ENCODE assay signal across 14 cellular contexts in the genomic region with DNA sequence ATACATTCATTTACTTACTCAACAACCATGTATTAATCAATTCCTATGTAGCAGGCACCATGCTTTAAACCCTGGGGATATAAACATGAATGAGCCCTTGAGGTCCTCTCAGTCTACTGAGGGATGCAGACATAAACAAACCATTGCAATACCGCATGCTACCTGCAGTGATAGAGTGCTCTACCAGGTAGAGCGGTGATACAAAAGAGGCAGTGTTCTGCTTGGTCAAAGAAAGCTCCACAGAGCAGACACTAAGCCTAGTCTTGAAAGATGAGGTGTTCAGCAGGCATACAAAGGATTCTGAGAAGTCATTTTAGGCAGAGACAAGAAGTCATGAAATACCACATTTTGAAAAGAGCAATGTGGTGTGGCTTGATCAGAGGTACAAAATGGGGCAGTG. TPM values are rescaled to one million over a fixed set of nuclear protein-coding genes. Genes with fewer than 3 reads are reported as not detected.
DNase-seq lines count a peak whose midpoint lies in the region; ATAC-seq and TF ChIP-seq lines count a peak whose summit lies in the region.
"Had no signal": no experiment of that assay in that cellular context is flagged by ENCODE, and none has a peak within 500 bp of the region (broad histone marks: within the 10 kb centered on the region; RNA-seq: fewer than 3 reads in every experiment).

No MANE protein-coding gene starts in this region.

- WGBS in heart left ventricle, 4 donors = 11 to 88% (median 60%) methylated on average over 2 of the region's 2 CpGs

- H3K4me1 ChIP-seq in heart left ventricle = no peaks in the 10 kb centered on the region
- H3K4me1 ChIP-seq in upper lobe of right lung = no peaks in the 10 kb centered on the region
- H3K4me1 ChIP-seq: BLaER1 treated with 17β-estradiol and CSF1 and Interleukin-3, amounts not matched to agents 10 nM and 100 nM had no signal

- H3K27me3 Mint-ChIP-seq in stimulated activated naive CD8-positive, alpha-beta T cell treated with anti-CD3 and anti-CD28 coated beads, Interleukin-15, amount 100 ng/mL, for 72 hours = no peaks in the 10 kb centered on the region
- H3K27me3 Mint-ChIP-seq in chondrocyte (ENCODE audit: low read depth) = no peaks in the 10 kb centered on the region

- H3K27ac ChIP-seq in heart left ventricle (no peak overlapping the region), upper lobe of right lung (no peak overlapping the region)
- H3K27ac ChIP-seq: BLaER1 treated with 17β-estradiol and CSF1 and Interleukin-3, amounts not matched to agents 10 nM and 100 nM; HL-60 had no signal

- H3K9me3 ChIP-seq in heart left ventricle (no peaks in the 10 kb centered on the region), upper lobe of right lung (no peaks in the 10 kb centered on the region)

- H3K27me3 ChIP-seq in heart left ventricle = peaks cover 0 to 6% (median 0%) of the 10 kb centered on the region in 9 donors
- H3K27me3 ChIP-seq in upper lobe of right lung = no peaks in the 10 kb centered on the region

- no peaks in the 10 kb centered on the region for H3K36me3 Mint-ChIP-seq in chondrocyte (ENCODE audit: low read depth)

- DNase-seq in stimulated activated naive CD8-positive, alpha-beta T cell treated with anti-CD3 and anti-CD28 coated beads, Interleukin-15, amount 100 ng/mL, for 72 hours = no peak
- DNase-seq in stimulated activated naive CD8-positive, alpha-beta T cell treated with anti-CD3 and anti-CD28 coated beads, Interleukin-15, Interleukin-2, amounts not matched to agents 100 U/mL and 50 U/mL, for 24 hours = no peak
- DNase-seq in SK-N-DZ (ENCODE audit: low spot score) (peak; percentile 9), heart left ventricle (no peak), chondrocyte (ENCODE audit: low spot score) (no peak), upper lobe of right lung (no peak), erythroblast (lab: John Stamatoyannopoulos, UW) (no peak)
- DNase-seq: activated CD4-positive, alpha-beta T cell treated with anti-CD3 and anti-CD28 coated beads, Interleukin-2, amount 50 U/mL, for 48 hours; kidney glomerular epithelial cell; NCI-H187; Right ventricle myocardium superior had no signal

- H3K36me3 ChIP-seq in heart left ventricle (no peaks in the 10 kb centered on the region), upper lobe of right lung (no peaks in the 10 kb centered on the region)
- H3K36me3 ChIP-seq: BLaER1 treated with 17β-estradiol and CSF1 and Interleukin-3, amounts not matched to agents 10 nM and 100 nM had no signal

- no peak overlapping the region for H3K4me3 Mint-ChIP-seq in stimulated activated naive CD8-positive, alpha-beta T cell treated with anti-CD3 and anti-CD28 coated beads, Interleukin-15, amount 100 ng/mL, for 72 hours
- H3K4me3 Mint-ChIP-seq in chondrocyte (ENCODE audit: unreplicated experiment) = no peak overlapping the region

- peak in 1 of 12 donors; percentile 17 for TF ChIP-seq CTCF in heart left ventricle (IDR thresholded peaks at IDR 0.05)
- TF ChIP-seq CTCF in chondrocyte (IDR thresholded peaks at IDR 0.05) = no peak
- no peak for TF ChIP-seq CTCF in upper lobe of right lung (IDR thresholded peaks at IDR 0.05)

- TF ChIP-seq POLR2A in heart left ventricle (IDR thresholded peaks at IDR 0.05) = no peak
- TF ChIP-seq POLR2A in erythroblast (IDR thresholded peaks at IDR 0.05; ENCODE audit: low read length) = no peak

- no peaks in the 10 kb centered on the region for H3K9me3 Mint-ChIP-seq in stimulated activated naive CD8-positive, alpha-beta T cell treated with anti-CD3 and anti-CD28 coated beads, Interleukin-15, amount 100 ng/mL, for 72 hours
- H3K9me3 Mint-ChIP-seq in chondrocyte (ENCODE audit: low read depth) = no peaks in the 10 kb centered on the region

- H3K27ac Mint-ChIP-seq in stimulated activated naive CD8-positive, alpha-beta T cell treated with anti-CD3 and anti-CD28 coated beads, Interleukin-15, amount 100 ng/mL, for 72 hours = no peak overlapping the region
- H3K27ac Mint-ChIP-seq in chondrocyte (ENCODE audit: unreplicated experiment) = no peak overlapping the region

- intact Hi-C loops in heart left ventricle (cut with DNase I) (no loop called here), upper lobe of right lung (cut with DNase I) (no loop called here)

- no peaks in the 10 kb centered on the region for H3K4me1 Mint-ChIP-seq in stimulated activated naive CD8-positive, alpha-beta T cell treated with anti-CD3 and anti-CD28 coated beads, Interleukin-15, amount 100 ng/mL, for 72 hours
- H3K4me1 Mint-ChIP-seq in chondrocyte (ENCODE audit: low read depth) = peaks cover 5% of the 10 kb centered on the region

- H3K4me3 ChIP-seq in heart left ventricle (no peak overlapping the region), upper lobe of right lung (no peak overlapping the region)
- H3K4me3 ChIP-seq: BLaER1 treated with 17β-estradiol and CSF1 and Interleukin-3, amounts not matched to agents 10 nM and 100 nM had no signal

- ATAC-seq in stimulated activated naive CD8-positive, alpha-beta T cell treated with anti-CD3 and anti-CD28 coated beads, Interleukin-15, amount 100 ng/mL, for 72 hours = peak; percentile 39
- no peak for ATAC-seq in stimulated activated naive CD8-positive, alpha-beta T cell treated with anti-CD3 and anti-CD28 coated beads, Interleukin-15, Interleukin-2, amounts not matched to agents 100 U/mL and 50 U/mL, for 24 hours
- ATAC-seq in HG02973 (IDR thresholded peaks at IDR 0.05; ENCODE audit: unreplicated experiment) = peak; percentile 79
- no peak for ATAC-seq in heart left ventricle
- ATAC-seq in upper lobe of right lung = no peak

RNA-seq across cellular contexts. Expression of a gene that starts 26.9 kb away (rescaled TPM):
- polyA plus RNA-seq in SK-N-DZ (2014; cell fraction: cytosol; rRNA removed) = 9.4 and 15.3 TPM in 2 replicates
- polyA plus RNA-seq in SK-N-DZ (2014; cell fraction: nucleus; rRNA removed) = 3.5 and 9.1 TPM in 2 replicates
- 10 to 100 TPM in 1 of 9 donors, 1 to 10 TPM in 8; 2.0 to 10.5 (median 6.3) TPM for total RNA-seq in heart left ventricle
- polyA plus RNA-seq in heart left ventricle = 1 to 10 TPM in 1 of 2 donors, under 1 TPM in 1; 0.61 to 1.1 TPM
- 7.1 to 9.5 TPM (median 7.9 TPM) in 3 replicates for total RNA-seq in chondrocyte
- total RNA-seq in upper lobe of right lung = 14.7 TPM

Comparison
In these comparisons a context has a peak if more than half of its experiments do, and no peak if none do; other contexts are left out.
1. ATAC-seq: peak in stimulated activated naive CD8-positive, alpha-beta T cell treated with anti-CD3 and anti-CD28 coated beads, Interleukin-15, amount 100 ng/mL, for 72 hours (single experiment) and HG02973 (single experiment); none in stimulated activated naive CD8-positive, alpha-beta T cell treated with anti-CD3 and anti-CD28 coated beads, Interleukin-15, Interleukin-2, amounts not matched to agents 100 U/mL and 50 U/mL, for 24 hours (single experiment), heart left ventricle (0 of 4) and upper lobe of right lung (single experiment).